ENCODE assay signal across 8 cellular contexts in the genomic region with DNA sequence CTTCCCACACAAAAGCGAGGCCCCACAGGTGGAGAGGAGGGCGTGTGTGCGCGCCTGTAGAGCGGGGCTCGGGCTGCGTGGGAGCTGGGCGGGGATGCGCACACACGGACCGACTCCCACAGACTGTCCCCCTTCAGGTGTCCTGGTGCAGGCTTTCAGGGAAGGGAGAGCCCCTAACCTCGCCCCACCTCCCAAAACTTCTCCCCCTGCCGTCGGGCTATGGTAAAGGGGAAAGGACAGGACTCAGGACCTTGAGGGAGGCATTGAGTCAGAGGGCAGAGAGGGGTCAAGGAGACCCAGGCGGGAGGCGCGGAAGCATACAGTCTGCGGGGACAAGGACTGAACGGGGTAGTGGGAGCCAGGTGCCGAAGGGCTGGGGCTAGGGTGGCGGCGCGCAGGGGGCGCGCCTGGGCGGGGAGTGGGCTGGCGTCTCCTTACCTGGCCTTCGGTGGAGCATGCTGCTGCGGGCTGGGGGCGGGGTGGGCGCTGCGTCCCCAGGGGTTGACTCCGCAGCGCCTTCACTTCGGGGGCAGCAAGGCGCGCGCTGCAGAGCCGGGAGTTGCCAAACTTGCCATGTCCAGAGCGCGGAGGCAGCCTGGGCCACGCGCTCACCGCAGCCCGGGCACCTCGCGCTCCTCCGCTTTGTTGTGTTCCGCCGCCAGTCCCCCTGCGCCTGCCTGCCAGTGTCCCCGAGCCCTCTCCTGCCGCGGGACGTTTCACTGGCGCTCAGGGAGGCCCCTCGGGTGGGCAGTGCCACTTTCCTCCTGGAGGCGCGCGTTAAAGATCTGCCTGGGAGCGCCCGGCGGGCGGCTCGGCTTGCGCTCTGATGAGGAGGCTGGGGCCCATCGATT.
A peak's percentile ranks its signal among the peaks of the same experiment; 100 is the strongest.
DNase-seq lines count a peak whose midpoint lies in the region; ATAC-seq and TF ChIP-seq lines count a peak whose summit lies in the region.

No MANE protein-coding gene starts in this region.

- peaks cover 0 to 5% (median 0%) of the 10 kb centered on the region in 11 experiments; a peak in 1 of 22 replicates for H4K20me1 ChIP-seq in BLaER1 treated with 17β-estradiol and CSF1 and Interleukin-3, amounts not matched to agents 10 nM and 100 nM
- no peaks in the 10 kb centered on the region for H4K20me1 ChIP-seq in neural progenitor cell (ENCODE audit: low read depth)

- H3K36me3 Mint-ChIP-seq in neural progenitor cell = no peaks in the 10 kb centered on the region
- H3K36me3 Mint-ChIP-seq in immature natural killer cell = no peaks in the 10 kb centered on the region

- TF ChIP-seq CTCF in neural progenitor cell (IDR thresholded peaks at IDR 0.05) = peak; percentile 49

- H3K36me3 ChIP-seq in BLaER1 treated with 17β-estradiol and CSF1 and Interleukin-3, amounts not matched to agents 10 nM and 100 nM = no peaks in the 10 kb centered on the region
- no peaks in the 10 kb centered on the region for H3K36me3 ChIP-seq in neural progenitor cell

- H3K27me3 Mint-ChIP-seq in neural progenitor cell (ENCODE audit: insufficient read depth, low read depth) (peaks cover 2% of the 10 kb centered on the region), immature natural killer cell (ENCODE audit: low read depth in 3 of 3) (peaks cover 2 to 5% (median 2%) of the 10 kb centered on the region in 3 donors)

- peak overlapping the region; percentile 8 to 95 (median 63); a peak in 19 of 22 replicates for H3K4me2 ChIP-seq in BLaER1 treated with 17β-estradiol and CSF1 and Interleukin-3, amounts not matched to agents 10 nM and 100 nM
- peak overlapping the region; percentile 93 for H3K4me2 ChIP-seq in neural progenitor cell

- ATAC-seq in GM18519 (IDR thresholded peaks at IDR 0.05; ENCODE audit: low FRiP score, unreplicated experiment) (no peak), GM21367 (IDR thresholded peaks at IDR 0.05; ENCODE audit: unreplicated experiment) (no peak)

- peak overlapping the region; percentile 94 for H2AFZ ChIP-seq in neural progenitor cell (replicated peaks)

- DNase-seq in NCI-H345 treated with DMSO at 0.1 percent for 48 hours (lab: John Stamatoyannopoulos, UW; ENCODE audit: unreplicated experiment) = peak; percentile 41
- peak; percentile 8 for DNase-seq in fibroblast of gingiva (ENCODE audit: low read depth)
- DNase-seq in neural progenitor cell (ENCODE audit: low spot score) = peak; percentile 60
- DNase-seq in immature natural killer cell = no peak
- no peak for DNase-seq in cortex of kidney (lab: John Stamatoyannopoulos, UW)

- peaks cover 0 to 32% (median 3%) of the 10 kb centered on the region in 10 experiments; a peak in 9 of 20 replicates for H3K4me1 ChIP-seq in BLaER1 treated with 17β-estradiol and CSF1 and Interleukin-3, amounts not matched to agents 10 nM and 100 nM
- peaks cover 11% of the 10 kb centered on the region for H3K4me1 ChIP-seq in neural progenitor cell

- no peaks in the 10 kb centered on the region for H3F3A ChIP-seq in neural progenitor cell (ENCODE audit: low read depth)

- H3K9ac ChIP-seq in BLaER1 treated with 17β-estradiol and CSF1 and Interleukin-3, amounts not matched to agents 10 nM and 100 nM = peak overlapping the region in 3 of 11 experiments; percentile 21 to 62 (median 59); a peak in 2 of 22 replicates
- H3K9ac ChIP-seq in neural progenitor cell = no peak overlapping the region

- peak overlapping the region in 8 of 10 experiments; percentile 30 to 57 (median 46); a peak in 13 of 20 replicates for H3K4me3 ChIP-seq in BLaER1 treated with 17β-estradiol and CSF1 and Interleukin-3, amounts not matched to agents 10 nM and 100 nM
- peak overlapping the region; percentile 64 for H3K4me3 ChIP-seq in neural progenitor cell

- peaks cover 0 to 6% (median 0%) of the 10 kb centered on the region in 11 experiments; a peak in 1 of 22 replicates for H3K9me3 ChIP-seq in BLaER1 treated with 17β-estradiol and CSF1 and Interleukin-3, amounts not matched to agents 10 nM and 100 nM (replicated peaks in 1 of 11)
- H3K9me3 ChIP-seq in neural progenitor cell (ENCODE audit: low read depth) = no peaks in the 10 kb centered on the region

- peak overlapping the region; percentile 57 for H3K27ac Mint-ChIP-seq in neural progenitor cell
- H3K27ac Mint-ChIP-seq in immature natural killer cell = no peak overlapping the region

- peaks cover 22 to 52% (median 46%) of the 10 kb centered on the region in 11 experiments for H3K27me3 ChIP-seq in BLaER1 treated with 17β-estradiol and CSF1 and Interleukin-3, amounts not matched to agents 10 nM and 100 nM
- peaks cover 37% of the 10 kb centered on the region for H3K27me3 ChIP-seq in neural progenitor cell

- H3K4me3 Mint-ChIP-seq in neural progenitor cell (peak overlapping the region; percentile 91), immature natural killer cell (no peak overlapping the region)

- H3K9me3 Mint-ChIP-seq in neural progenitor cell (no peaks in the 10 kb centered on the region), immature natural killer cell (peaks cover 2 to 13% (median 3%) of the 10 kb centered on the region in 6 donors)

- H3K4me1 Mint-ChIP-seq in neural progenitor cell (peaks cover 37% of the 10 kb centered on the region), immature natural killer cell (no peaks in the 10 kb centered on the region)

- no peaks in the 10 kb centered on the region for H3K79me2 ChIP-seq in neural progenitor cell (ENCODE audit: low read depth)

- H3K27ac ChIP-seq in BLaER1 treated with 17β-estradiol and CSF1 and Interleukin-3, amounts not matched to agents 10 nM and 100 nM = no peak overlapping the region
- no peak overlapping the region for H3K27ac ChIP-seq in neural progenitor cell

Comparison
In these comparisons a context has a peak if more than half of its experiments do, and no peak if none do; other contexts are left out.
1. DNase-seq: peak in NCI-H345 treated with DMSO at 0.1 percent for 48 hours (single experiment), fibroblast of gingiva (single experiment) and neural progenitor cell (single experiment); none in immature natural killer cell (0 of 3) and cortex of kidney (single experiment).